16 cellular contexts compared by ENCODE assay signal in genomic region chr16:3495166-3495565, GRCh38. TPM values are rescaled to one million over a fixed set of nuclear protein-coding genes. Genes with fewer than 3 reads are reported as not detected.
DNase-seq lines count a peak whose midpoint lies in the region; ATAC-seq, FAIRE-seq and TF ChIP-seq lines count a peak whose summit lies in the region.
"Had no signal": no experiment of that assay in that cellular context is flagged by ENCODE, and none has a peak within 500 bp of the region (broad histone marks: within the 10 kb centered on the region; RNA-seq: fewer than 3 reads in every experiment).

A gene with protein sequence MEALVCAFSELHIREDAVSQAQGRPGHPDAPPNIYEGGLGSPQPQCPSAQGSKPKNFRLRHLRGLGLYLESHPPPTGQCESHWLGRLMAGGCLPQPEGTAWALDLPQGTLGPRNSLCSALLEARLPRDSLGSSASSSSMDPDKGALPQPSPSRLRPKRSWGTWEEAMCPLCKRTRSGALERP (minus strand): TSS chr16:3495489. CDS start chr16:3495421, 68 bp downstream.

- FAIRE-seq in kidney (lab: Jason Lieb, UNC): no peak

- H3K9ac ChIP-seq in kidney (ENCODE audit: low read length in 2 of 2): no peak within 1 kb of the TSS
- H3K9ac ChIP-seq: BLaER1 treated with 17β-estradiol and CSF1 and Interleukin-3, amounts not matched to agents 10 nM and 100 nM had no signal

- 87 to 88% methylated on average over 4 of the region's 4 CpGs for WGBS in heart right ventricle, 2 donors

- no peak for TF ChIP-seq CTCF in heart right ventricle (IDR thresholded peaks at IDR 0.05)
- no peak for TF ChIP-seq CTCF in kidney (IDR thresholded peaks at IDR 0.05; ENCODE audit: borderline replicate concordance, extremely low read depth, insufficient read depth)
- no peak for TF ChIP-seq CTCF in upper lobe of right lung (IDR thresholded peaks at IDR 0.05)

- H3K4me3 ChIP-seq in heart right ventricle (no peak within 1 kb of the TSS), kidney (ENCODE audit: low read length in 2 of 2) (no peak within 1 kb of the TSS), upper lobe of right lung (no peak within 1 kb of the TSS)
- H3K4me3 ChIP-seq: BLaER1 treated with 17β-estradiol and CSF1 and Interleukin-3, amounts not matched to agents 10 nM and 100 nM had no signal

- no peak for ATAC-seq in Right ventricle myocardium superior (ENCODE audit: poor library complexity)
- no peak for ATAC-seq in heart right ventricle
- no peak for ATAC-seq in upper lobe of right lung
- no peak for ATAC-seq in GM21529 (IDR thresholded peaks at IDR 0.05; ENCODE audit: unreplicated experiment)
- no peak for ATAC-seq in HG03469 (IDR thresholded peaks at IDR 0.05; ENCODE audit: unreplicated experiment)
- ATAC-seq: HCT116 had no signal

- no peak within 1 kb of the TSS for H3K27ac ChIP-seq in heart right ventricle
- no peak within 1 kb of the TSS for H3K27ac ChIP-seq in kidney (ENCODE audit: low read depth in 2 of 2, low read length in 2 of 2)
- H3K27ac ChIP-seq in upper lobe of right lung: no peak within 1 kb of the TSS
- H3K27ac ChIP-seq: BLaER1 treated with 17β-estradiol and CSF1 and Interleukin-3, amounts not matched to agents 10 nM and 100 nM had no signal

- H3K9me3 ChIP-seq in heart right ventricle: no peaks in the 10 kb centered on the region
- no peaks in the 10 kb centered on the region for H3K9me3 ChIP-seq in kidney (ENCODE audit: control insufficient read depth in 1 of 2, low read length in 2 of 2)
- H3K9me3 ChIP-seq in upper lobe of right lung: no peaks in the 10 kb centered on the region
- H3K9me3 ChIP-seq: BLaER1 treated with 17β-estradiol and CSF1 and Interleukin-3, amounts not matched to agents 10 nM and 100 nM had no signal

- intact Hi-C loops in Right ventricle myocardium superior (cut with DNase I): loop anchor here (10.0 kb wide), 1 partner anchor 190 kb away; the partner anchor contains the start of genes TIGD7 and ZNF75A
- intact Hi-C loops in heart right ventricle (cut with DNase I): loop anchor here in 3 of 10 donors (10.0 kb wide), 3 partner anchors 60 to 310 kb away; partner anchors contain the start of gene OR1F1 (in 1 of the 3)
- intact Hi-C loops in kidney (cut with DNase I): no loop called here
- intact Hi-C loops in posterior vena cava (cut with DNase I): no loop called here
- intact Hi-C loops in upper lobe of right lung (cut with DNase I): no loop called here

- H3K36me3 ChIP-seq in heart right ventricle (no peaks in the 10 kb centered on the region), kidney (ENCODE audit: control insufficient read depth in 1 of 2, insufficient read depth in 2 of 2, low read length in 2 of 2) (no peaks in the 10 kb centered on the region), upper lobe of right lung (no peaks in the 10 kb centered on the region)
- H3K36me3 ChIP-seq: BLaER1 treated with 17β-estradiol and CSF1 and Interleukin-3, amounts not matched to agents 10 nM and 100 nM had no signal

- no peaks in the 10 kb centered on the region for H3K27me3 ChIP-seq in heart right ventricle
- no peaks in the 10 kb centered on the region for H3K27me3 ChIP-seq in upper lobe of right lung
- H3K27me3 ChIP-seq: BLaER1 treated with 17β-estradiol and CSF1 and Interleukin-3, amounts not matched to agents 10 nM and 100 nM had no signal

- H3K4me1 ChIP-seq in heart right ventricle: peaks cover 2 to 21% (median 7%) of the 10 kb centered on the region in 9 donors
- peaks cover 0 to 6% of the 10 kb centered on the region in 2 donors for H3K4me1 ChIP-seq in kidney (ENCODE audit: control insufficient read depth in 1 of 2, insufficient read depth in 1 of 2, low read depth in 1 of 2, low read length in 2 of 2)
- H3K4me1 ChIP-seq in upper lobe of right lung: no peaks in the 10 kb centered on the region

- DNase-seq in Right ventricle myocardium superior (peak; percentile 17), heart right ventricle (no peak), kidney (peak; percentile 51), posterior vena cava (ENCODE audit: low spot score) (peak; percentile 38), upper lobe of right lung (peak; percentile 32)
- DNase-seq in activated CD4-positive, alpha-beta T cell treated with anti-CD3 and anti-CD28 coated beads for 48 hours: no peak
- DNase-seq: 8988T; CD4-positive, CD25-positive, alpha-beta regulatory T cell; DMS 273 treated with DMSO at 0.1 percent for 48 hours had no signal

RNA-seq across cellular contexts. Expression of the gene that starts here (rescaled TPM):
- total RNA-seq in Right ventricle myocardium superior: not detected
- total RNA-seq in heart right ventricle: not detected
- not detected for polyA plus RNA-seq in heart right ventricle
- total RNA-seq in kidney: not detected
- polyA plus RNA-seq in kidney (ENCODE audit: insufficient read depth, low read depth, low replicate concordance): not detected
- not detected for total RNA-seq in posterior vena cava
- not detected for total RNA-seq in upper lobe of right lung
- total RNA-seq: CD4-positive, CD25-positive, alpha-beta regulatory T cell; Daoy; H4; HT-29 had no signal
- polyA plus RNA-seq: CD4-positive, CD25-positive, alpha-beta regulatory T cell had no signal

Comparison
In these comparisons a context has a peak if more than half of its experiments do, and no peak if none do; other contexts are left out.
1. Peak in DNase-seq in Right ventricle myocardium superior; RNA of the gene not detected or under 1 TPM.
2. Peak in DNase-seq in kidney; RNA of the gene not detected or under 1 TPM.
3. Peak in DNase-seq in posterior vena cava; RNA of the gene not detected or under 1 TPM.
4. Peak in DNase-seq in upper lobe of right lung; RNA of the gene not detected or under 1 TPM.